ENCODE assay signal across 10 cellular contexts in genomic region chr19:2984196-2984490, GRCh38. TPM values are rescaled to one million over a fixed set of nuclear protein-coding genes. Genes with fewer than 3 reads are reported as not detected.
DNase-seq lines count a peak whose midpoint lies in the region; ATAC-seq and TF ChIP-seq lines count a peak whose summit lies in the region.
"Had no signal": no experiment of that assay in that cellular context is flagged by ENCODE, and none has a peak within 500 bp of the region (broad histone marks: within the 10 kb centered on the region; RNA-seq: fewer than 3 reads in every experiment).

No MANE protein-coding gene starts in this region.

- H3K27me3 ChIP-seq in GM06990 (replicated peaks; ENCODE audit: control insufficient read depth, insufficient read depth, low read length) = no peaks in the 10 kb centered on the region
- no peaks in the 10 kb centered on the region for H3K27me3 ChIP-seq in Peyer's patch
- H3K27me3 ChIP-seq in hepatocyte = no peaks in the 10 kb centered on the region
- H3K27me3 ChIP-seq in skeletal muscle satellite cell (ENCODE audit: control insufficient read depth, insufficient read depth, low read length) = peaks cover 22% of the 10 kb centered on the region

- no peak for TF ChIP-seq POLR2A in Peyer's patch (IDR thresholded peaks at IDR 0.05)
- no peak for TF ChIP-seq POLR2A in GM18505 (IDR thresholded peaks at IDR 0.05; ENCODE audit: borderline replicate concordance, extremely low read depth, insufficient read depth, insufficient read length)

- no peak for ATAC-seq in GM19328 (IDR thresholded peaks at IDR 0.05; ENCODE audit: unreplicated experiment)
- no peak for ATAC-seq in GM18861 (IDR thresholded peaks at IDR 0.05; ENCODE audit: unreplicated experiment)
- ATAC-seq in GM18505 (IDR thresholded peaks at IDR 0.05; ENCODE audit: unreplicated experiment) = no peak

- H3K4me1 ChIP-seq in Peyer's patch (peaks cover 0 to 20% (median 0%) of the 10 kb centered on the region in 4 donors), hepatocyte (ENCODE audit: insufficient read depth) (peaks cover 32% of the 10 kb centered on the region), skeletal muscle satellite cell (ENCODE audit: control insufficient read depth, insufficient read depth, low read length) (peaks cover 17% of the 10 kb centered on the region)

- H3K9ac ChIP-seq in skeletal muscle satellite cell (ENCODE audit: low read depth, low read length) = no peak overlapping the region

- TF ChIP-seq CTCF in GM06990 (IDR thresholded peaks at IDR 0.05; ENCODE audit: insufficient read depth, low read length, poor library complexity, severe bottlenecking) (no peak), Peyer's patch (IDR thresholded peaks at IDR 0.05) (no peak), hepatocyte (IDR thresholded peaks at IDR 0.05; ENCODE audit: poor library complexity) (no peak)

- no peaks in the 10 kb centered on the region for H3K9me2 ChIP-seq in hepatocyte (replicated peaks; ENCODE audit: insufficient read depth)

- no peaks in the 10 kb centered on the region for H3K79me2 ChIP-seq in hepatocyte

- peak overlapping the region; percentile 75 for H2AFZ ChIP-seq in hepatocyte

- H3K4me3 ChIP-seq in GM06990 (replicated peaks; ENCODE audit: low read depth, low read length) (peak overlapping the region; percentile 32), Peyer's patch (peak overlapping the region; percentile 6 to 34 (median 18)), hepatocyte (no peak overlapping the region), skeletal muscle satellite cell (ENCODE audit: low read length) (peak overlapping the region; percentile 60)

- H3K9me3 ChIP-seq in Peyer's patch (no peaks in the 10 kb centered on the region), hepatocyte (ENCODE audit: low read depth) (no peaks in the 10 kb centered on the region), skeletal muscle satellite cell (replicated peaks; ENCODE audit: low read length) (no peaks in the 10 kb centered on the region)

- no peak for DNase-seq in GM06990 (ENCODE audit: extremely low read depth, insufficient read length)
- DNase-seq in Peyer's patch = no peak
- no peak for DNase-seq in hepatocyte (ENCODE audit: low spot score)
- no peak for DNase-seq in MV-4-11 (lab: John Stamatoyannopoulos, UW)
- DNase-seq: activated CD4-positive, alpha-beta memory T cell treated with anti-CD3 and anti-CD28 coated beads, Interleukin-2, amount 10 ng/mL, durations not matched to agents 7 days and 5 days had no signal

- H3K4me2 ChIP-seq in hepatocyte (peak overlapping the region; percentile 92), skeletal muscle satellite cell (ENCODE audit: low read length) (peak overlapping the region; percentile 75)

- H3K27ac ChIP-seq in Peyer's patch = peak overlapping the region; percentile 54 to 86 (median 67)
- H3K27ac ChIP-seq in hepatocyte = peak overlapping the region; percentile 88

- no peaks in the 10 kb centered on the region for H4K20me1 ChIP-seq in hepatocyte (ENCODE audit: insufficient read depth, poor library complexity, severe bottlenecking)

- WGBS in hepatocyte (ENCODE audit: low lambda C conversion rate, missing lambda C conversion rate) = 4% methylated on average over 13 of the region's 13 CpGs

- H3K36me3 ChIP-seq in GM06990 (ENCODE audit: control insufficient read depth, insufficient read depth, low read length) (no peaks in the 10 kb centered on the region), Peyer's patch (no peaks in the 10 kb centered on the region), hepatocyte (replicated peaks; ENCODE audit: insufficient read depth, low read depth) (no peaks in the 10 kb centered on the region), skeletal muscle satellite cell (ENCODE audit: insufficient read depth, low read length) (no peaks in the 10 kb centered on the region)

RNA-seq across cellular contexts. Expression of gene TLE6, which starts 6.8 kb away (rescaled TPM):
- total RNA-seq in Peyer's patch (1 to 10 TPM in 2 of 4 donors, not detected in 2; 1.9 to 2.5 TPM), hepatocyte (1.2 and 4.7 TPM in 2 replicates)
- 1.2 and 3.9 TPM in 2 replicates for polyA plus RNA-seq in hepatocyte
- total RNA-seq in skeletal muscle satellite cell (2012; rRNA removed) = 0.44 and 0.76 TPM in 2 replicates
- total RNA-seq: mononuclear cell had no signal

RNA-seq across cellular contexts. Expression of gene ZNF77, which starts 39.4 kb away (rescaled TPM):
- total RNA-seq in Peyer's patch = 1 to 10 TPM; 3.7 to 7.5 (median 5.6) TPM
- 3.3 and 3.4 TPM in 2 replicates for total RNA-seq in hepatocyte
- polyA plus RNA-seq in hepatocyte = 1.8 and 2.2 TPM in 2 replicates
- 3.1 and 5.1 TPM in 2 replicates for total RNA-seq in skeletal muscle satellite cell (2012; rRNA removed)

RNA-seq across cellular contexts. Expression of gene TLE2, which starts 44.9 kb away (rescaled TPM):
- 10 to 100 TPM in 3 of 4 donors, 1 to 10 TPM in 1; 4.6 to 45.2 (median 29.2) TPM for total RNA-seq in Peyer's patch
- total RNA-seq in hepatocyte = 25.4 and 36.2 TPM in 2 replicates
- polyA plus RNA-seq in hepatocyte = 71.1 and 82.0 TPM in 2 replicates
- 0.44 and 0.76 TPM in 2 replicates for total RNA-seq in skeletal muscle satellite cell (2012; rRNA removed)
